Comparison of ENCODE assay signal across 26 cellular contexts in the genomic region with DNA sequence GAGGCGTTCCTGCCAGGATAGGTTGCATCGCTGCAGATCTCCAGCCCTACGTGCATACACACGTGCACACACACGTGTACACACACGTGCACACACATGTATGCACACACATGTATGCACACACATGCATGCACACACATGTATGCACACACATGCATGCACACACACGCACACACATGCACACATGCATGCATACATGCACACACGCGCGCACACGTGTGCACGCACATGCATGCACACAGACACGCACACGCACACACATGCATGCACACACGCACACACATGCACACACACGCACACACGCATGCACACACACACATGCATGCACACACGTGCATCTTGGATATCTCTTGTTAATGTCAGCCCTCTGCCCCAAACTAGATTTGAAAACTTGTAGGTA.
"Had no signal": no experiment of that assay in that cellular context is flagged by ENCODE, and none has a peak within 500 bp of the region (broad histone marks: within the 10 kb centered on the region; RNA-seq: fewer than 3 reads in every experiment).

No MANE protein-coding gene starts in this region.

- H3K79me2 ChIP-seq: parathyroid adenoma had no signal

- H3K27ac ChIP-seq: coronary artery, neural progenitor cell, parathyroid adenoma, spleen, tibial artery, upper lobe of right lung had no signal

- H3K4me3 Mint-ChIP-seq: endodermal cell; naive thymus-derived CD8-positive, alpha-beta T cell; neural progenitor cell; stimulated activated memory B cell treated with anti-CD40 and anti-IgM and Interleukin-4, amounts not matched to agents 10 μg/mL and 1 μg/mL and 100 μg/mL, for 72 hours; stimulated activated naive CD8-positive, alpha-beta T cell treated with anti-CD3 and anti-CD28 coated beads, Interleukin-15, Interleukin-2, amounts not matched to agents 100 ng/mL and 50 ng/mL, for 24 hours had no signal

- H3K9ac ChIP-seq: neural progenitor cell, parathyroid adenoma had no signal

- DNase-seq: effector CD4-positive, alpha-beta T cell; endodermal cell; foreskin melanocyte; head of caudate nucleus; hippocampal formation; left colon; left ventricle myocardium superior; mesendoderm; mucosa of descending colon; naive thymus-derived CD8-positive, alpha-beta T cell; occipital lobe; spleen; stimulated activated CD4-positive, alpha-beta T cell treated with anti-CD3 and anti-CD28 coated beads, Interleukin-15, amount 100 ng/mL, for 24 hours; stimulated activated CD4-positive, alpha-beta T cell treated with anti-CD3 and anti-CD28 coated beads, Interleukin-1b, Interleukin-23, amount 100 ng/mL, for 48 hours; stimulated activated CD4-positive, alpha-beta T cell treated with anti-CD3 and anti-CD28 coated beads, Interleukin-4, amount 100 ng/mL, for 24 hours; tibial artery; upper lobe of right lung had no signal

- H3K4me3 ChIP-seq: coronary artery, lung, mucosa of descending colon, neural progenitor cell, prostate gland, spleen, tibial artery, upper lobe of right lung had no signal

- ATAC-seq: left colon; left ventricle myocardium superior; mucosa of descending colon; naive thymus-derived CD8-positive, alpha-beta T cell; sciatic nerve; stimulated activated memory B cell treated with anti-CD40 and anti-IgM and Interleukin-4, amounts not matched to agents 10 μg/mL and 1 μg/mL and 100 μg/mL, for 72 hours; upper lobe of right lung had no signal

- H3K27me3 ChIP-seq: upper lobe of right lung had no signal

- H3K4me2 ChIP-seq: neural progenitor cell had no signal

- H3K9me3 Mint-ChIP-seq: naive thymus-derived CD8-positive, alpha-beta T cell; stimulated activated memory B cell treated with anti-CD40 and anti-IgM and Interleukin-4, amounts not matched to agents 10 μg/mL and 1 μg/mL and 100 μg/mL, for 72 hours; stimulated activated naive CD8-positive, alpha-beta T cell treated with anti-CD3 and anti-CD28 coated beads, Interleukin-15, Interleukin-2, amounts not matched to agents 100 ng/mL and 50 ng/mL, for 24 hours had no signal

- H3K36me3 Mint-ChIP-seq: stimulated activated memory B cell treated with anti-CD40 and anti-IgM and Interleukin-4, amounts not matched to agents 10 μg/mL and 1 μg/mL and 100 μg/mL, for 72 hours had no signal

- H2AFZ ChIP-seq: neural progenitor cell, parathyroid adenoma had no signal

- H3K9me3 ChIP-seq: mucosa of descending colon, prostate gland, spleen, tibial artery, upper lobe of right lung had no signal

- FAIRE-seq: endothelial cell of umbilical vein had no signal

- H3K36me3 ChIP-seq: neural progenitor cell, prostate gland, spleen, tibial artery, upper lobe of right lung had no signal

- H3K27ac Mint-ChIP-seq: endodermal cell; stimulated activated memory B cell treated with anti-CD40 and anti-IgM and Interleukin-4, amounts not matched to agents 10 μg/mL and 1 μg/mL and 100 μg/mL, for 72 hours; stimulated activated naive CD8-positive, alpha-beta T cell treated with anti-CD3 and anti-CD28 coated beads, Interleukin-15, Interleukin-2, amounts not matched to agents 100 ng/mL and 50 ng/mL, for 24 hours had no signal
